ENCODE assay signal across 1 cellular context in the genomic region with DNA sequence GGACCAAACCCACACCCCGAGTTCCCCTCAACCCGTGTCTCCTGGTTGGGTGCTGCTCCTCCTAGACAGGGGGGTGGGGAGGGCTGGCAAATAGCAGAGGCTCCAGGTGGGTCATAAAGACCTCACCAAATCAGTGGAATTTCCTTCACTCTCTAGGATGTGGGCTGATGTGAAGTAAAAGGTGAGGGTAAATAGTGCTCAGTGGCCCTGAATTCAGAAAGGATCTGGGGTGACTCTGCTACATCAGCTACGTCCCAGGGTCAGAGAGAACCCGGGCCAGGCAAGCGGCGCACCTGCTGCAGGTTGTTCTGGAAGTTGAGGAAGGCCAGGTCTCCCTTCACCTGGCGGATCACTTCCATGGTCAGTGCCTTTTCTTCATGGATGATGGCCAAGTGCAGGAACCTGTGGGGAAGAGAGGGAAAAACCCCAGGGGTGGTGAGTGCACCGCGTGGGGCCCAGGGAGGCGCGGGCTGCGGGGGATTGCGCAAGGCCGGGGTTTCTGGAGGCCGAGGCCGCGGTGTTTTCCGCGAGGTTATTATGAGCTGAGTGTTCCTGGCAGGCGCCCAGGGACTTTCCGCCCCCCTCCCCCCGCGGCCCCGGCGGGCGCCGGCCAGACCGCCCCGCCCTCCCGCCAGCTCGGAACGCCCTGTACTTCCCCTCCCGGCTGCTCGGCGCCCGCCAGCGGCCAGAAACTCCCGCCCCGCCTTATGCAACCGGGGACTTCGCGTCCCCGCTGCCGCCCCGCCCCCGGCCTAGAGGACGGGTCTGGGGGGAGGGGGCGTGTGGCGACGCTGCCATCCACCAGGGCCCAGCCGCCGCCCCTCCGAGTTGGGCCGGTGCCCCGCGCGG.
TF ChIP-seq lines count a peak whose summit lies in the region.

No MANE protein-coding gene starts in this region.

TF ChIP-seq in H1, 55 proteins besides CTCF, POLR2A, EP300 and RAD21:
- TF ChIP-seq FOSL1 (IDR thresholded peaks at IDR 0.05; ENCODE audit: insufficient read depth, low read depth, low read length) (no peak), BCL11A (IDR thresholded peaks at IDR 0.05; ENCODE audit: low read depth in 2 of 2, low read length in 2 of 2) (no peak), CEBPB (IDR thresholded peaks at IDR 0.05; ENCODE audit: low read depth, low read length) (peak; percentile 96), JUN (IDR thresholded peaks at IDR 0.05; ENCODE audit: low read depth, low read length) (no peak), SIN3A (conservative IDR thresholded peaks at IDR 0.05 in 1 of 2, IDR thresholded peaks at IDR 0.05 in 1 of 2; ENCODE audit: low read depth in 1 of 2, low read length in 2 of 2) (0 out of 4 replicates have a peak, but pooled peaks of 1 of the 2 experiments have one; percentile 68)
- TF ChIP-seq, protein P1, sequence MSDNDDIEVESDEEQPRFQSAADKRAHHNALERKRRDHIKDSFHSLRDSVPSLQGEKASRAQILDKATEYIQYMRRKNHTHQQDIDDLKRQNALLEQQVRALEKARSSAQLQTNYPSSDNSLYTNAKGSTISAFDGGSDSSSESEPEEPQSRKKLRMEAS (IDR thresholded peaks at IDR 0.05) = 0 out of 2 replicates have a peak, but pooled peaks have one; percentile 15
